ENCODE assay signal across 9 cellular contexts in genomic region chr3:48596676-48597407, GRCh38. TPM values are rescaled to one million over a fixed set of nuclear protein-coding genes. Genes with fewer than 3 reads are reported as not detected.
DNase-seq lines count a peak whose midpoint lies in the region; ATAC-seq and TF ChIP-seq lines count a peak whose summit lies in the region.
"Had no signal": no experiment of that assay in that cellular context is flagged by ENCODE, and none has a peak within 500 bp of the region (broad histone marks: within the 10 kb centered on the region; RNA-seq: fewer than 3 reads in every experiment).

No MANE protein-coding gene starts in this region.

- H3K27ac ChIP-seq in 22Rv1 (peak overlapping the region; percentile 67), SJCRH30 (peak overlapping the region; percentile 17)
- H3K27ac ChIP-seq: pancreas had no signal

- H3K27ac Mint-ChIP-seq in memory B cell, result peak overlapping the region; percentile 84

- H3K27me3 Mint-ChIP-seq in memory B cell, result peaks cover 13% of the 10 kb centered on the region

- peaks cover 22% of the 10 kb centered on the region for H3K36me3 ChIP-seq in SJCRH30
- H3K36me3 ChIP-seq in mucosa of descending colon (ENCODE audit: low read depth), result peaks cover 24% of the 10 kb centered on the region

- ATAC-seq in memory B cell (ENCODE audit: low read depth), result no peak
- ATAC-seq in HG03039 (IDR thresholded peaks at IDR 0.05; ENCODE audit: unreplicated experiment), result no peak
- ATAC-seq in mucosa of descending colon, result no peak

- H3K4me1 Mint-ChIP-seq in memory B cell, result peaks cover 14% of the 10 kb centered on the region

- intact Hi-C loops in mucosa of descending colon (cut with DNase I, micrococcal nuclease), result no loop called here

- no peaks in the 10 kb centered on the region for H3K9me3 Mint-ChIP-seq in memory B cell

- H3K4me1 ChIP-seq in SJCRH30 (peaks cover 40% of the 10 kb centered on the region), mucosa of descending colon (ENCODE audit: low read depth) (peaks cover 15% of the 10 kb centered on the region)
- H3K4me1 ChIP-seq: pancreas had no signal

- H3K9me3 ChIP-seq in SJCRH30 (replicated peaks), result no peaks in the 10 kb centered on the region
- no peaks in the 10 kb centered on the region for H3K9me3 ChIP-seq in mucosa of descending colon
- H3K9me3 ChIP-seq: pancreas had no signal

- H3K4me3 Mint-ChIP-seq in memory B cell, result no peak overlapping the region

- no peaks in the 10 kb centered on the region for H3K27me3 ChIP-seq in SJCRH30
- H3K27me3 ChIP-seq: pancreas had no signal

- H3K4me3 ChIP-seq in SJCRH30 (no peak overlapping the region), mucosa of descending colon (no peak overlapping the region)
- H3K4me3 ChIP-seq: pancreas had no signal

- DNase-seq in SJCRH30, result no peak
- DNase-seq in memory B cell (ENCODE audit: low spot score in 2 of 2), result no peak
- no peak for DNase-seq in mucosa of descending colon
- DNase-seq in cerebellar nuclear complex (lab: John Stamatoyannopoulos, UW), result no peak
- DNase-seq: activated CD4-positive, CD25-positive, alpha-beta regulatory T cell; effector memory CD4-positive, alpha-beta T cell had no signal

- TF ChIP-seq CTCF in 22Rv1 (IDR thresholded peaks at IDR 0.05) (no peak), mucosa of descending colon (IDR thresholded peaks at IDR 0.05) (no peak)

- peaks cover 20% of the 10 kb centered on the region for H3K36me3 Mint-ChIP-seq in memory B cell

RNA-seq across cellular contexts. Expression of gene COL7A1, which starts 1.7 kb away (rescaled TPM):
- total RNA-seq in SJCRH30 (2014; rRNA removed; shearing (Covaris generic)), result 1.5 and 2.0 TPM in 2 replicates
- 1 to 10 TPM; 2.8 to 6.8 (median 3.9) TPM for total RNA-seq in mucosa of descending colon

RNA-seq across cellular contexts. Expression of gene UQCRC1, which starts 12.6 kb away (rescaled TPM):
- 137 and 162 TPM in 2 replicates for total RNA-seq in SJCRH30 (2014; rRNA removed; shearing (Covaris generic))
- total RNA-seq in mucosa of descending colon, result 100 to 1,000 TPM; 384 to 562 (median 554) TPM

RNA-seq across cellular contexts. Expression of gene TMEM89, which starts 24.7 kb away (rescaled TPM):
- total RNA-seq in SJCRH30 (2014; rRNA removed; shearing (Covaris generic)), result not detected in 2 replicates
- 1 to 10 TPM in 1 of 3 donors, under 1 TPM in 1, not detected in 1; 0.65 to 1.1 TPM for total RNA-seq in mucosa of descending colon
- total RNA-seq: pancreas had no signal

RNA-seq across cellular contexts. Expression of gene UCN2, which starts 33.3 kb away (rescaled TPM):
- 0.14 TPM in 1 of 2 replicates, not detected in the other for total RNA-seq in SJCRH30 (2014; rRNA removed; shearing (Covaris generic))
- total RNA-seq in mucosa of descending colon, result under 1 TPM in 1 of 3 donors, not detected in 2; 0.19 TPM
- total RNA-seq: pancreas had no signal

RNA-seq across cellular contexts. Expression of gene SLC26A6, which starts 38.4 kb away (rescaled TPM):
- total RNA-seq in SJCRH30 (2014; rRNA removed; shearing (Covaris generic)), result 14.8 and 18.9 TPM in 2 replicates
- 100 to 1,000 TPM in 2 of 3 donors, 10 to 100 TPM in 1; 78.6 to 161 (median 104) TPM for total RNA-seq in mucosa of descending colon
